Comparison of ENCODE assay signal across 8 cellular contexts in the genomic region with DNA sequence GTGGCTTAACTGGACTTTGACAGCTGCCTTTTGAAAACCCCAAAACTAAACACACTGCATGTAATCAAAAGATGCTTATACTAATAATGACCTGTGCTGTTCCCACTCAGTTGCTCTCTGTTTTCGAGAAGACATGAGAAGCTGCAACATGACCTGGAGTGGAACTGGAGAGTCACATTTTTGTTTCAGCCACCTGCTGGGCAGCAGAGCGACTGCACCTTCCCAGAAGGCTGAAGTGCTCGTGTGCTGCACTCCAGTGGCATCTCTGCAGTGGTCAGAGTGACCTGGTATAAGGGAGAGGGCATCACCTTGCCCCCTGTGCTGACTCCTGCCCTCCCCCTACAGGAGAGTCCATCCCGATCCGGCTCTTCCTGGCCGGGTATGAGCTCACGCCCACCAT. TPM values are rescaled to one million over a fixed set of nuclear protein-coding genes. Genes with fewer than 3 reads are reported as not detected.
DNase-seq lines count a peak whose midpoint lies in the region; ATAC-seq and TF ChIP-seq lines count a peak whose summit lies in the region.

No MANE protein-coding gene starts in this region.

- no peaks in the 10 kb centered on the region for H3K27me3 ChIP-seq in BJ (ENCODE audit: control insufficient read depth, insufficient read depth, low read length)

- no peak for DNase-seq in BJ (ENCODE audit: low read depth)
- peak; percentile 28 for DNase-seq in UCSD-AML1 (lab: John Stamatoyannopoulos, UW; ENCODE audit: unreplicated experiment)
- DNase-seq in hepatic stellate cell (ENCODE audit: low spot score): peak; percentile 50
- no peak for DNase-seq in GDM1 (lab: John Stamatoyannopoulos, UW)
- no peak for DNase-seq in NCI-H2081 treated with DMSO at 0.1 percent for 48 hours (lab: John Stamatoyannopoulos, UW)
- no peak for DNase-seq in NCI-H774 (lab: John Stamatoyannopoulos, UW)

- no peak overlapping the region for H3K4me3 ChIP-seq in BJ (ENCODE audit: low read depth, low read length)

- peak; percentile 45 for TF ChIP-seq CTCF in BJ (IDR thresholded peaks at IDR 0.05; ENCODE audit: insufficient read depth, low read depth, low read length)

- peaks cover 27% of the 10 kb centered on the region for H3K36me3 ChIP-seq in BJ (ENCODE audit: control insufficient read depth, insufficient read depth, low read length)

- CTCF ChIA-PET in BJ (lab: Yijun Ruan, JAX): interaction anchor here (0.8 to 2.6 kb wide), 11 partner anchors 9 to 317 kb away, joined by 3 to 11 read pairs (median 3); partner anchors contain the start of genes ACAD8, NCAPD3, THYN1 and VPS26B

- ATAC-seq in GM18867 (IDR thresholded peaks at IDR 0.05; ENCODE audit: unreplicated experiment) (peak; percentile 86), HG03103 (IDR thresholded peaks at IDR 0.05; ENCODE audit: low read depth, unreplicated experiment) (peak; percentile 93)

- POLR2A ChIA-PET in BJ (lab: Charles Lee): no interaction called here

RNA-seq across cellular contexts. Expression of gene THYN1, which starts 8.6 kb away (rescaled TPM):
- polyA plus RNA-seq in BJ (2011; rRNA removed): 38.2 and 57.4 TPM in 2 replicates
- polyA minus RNA-seq in BJ (2011; rRNA and poly(A)+ RNA removed): 17.1 and 27.8 TPM in 2 replicates

RNA-seq across cellular contexts. Expression of gene ACAD8, which starts 8.8 kb away (rescaled TPM):
- polyA plus RNA-seq in BJ (2011; rRNA removed): 17.4 and 19.4 TPM in 2 replicates
- polyA minus RNA-seq in BJ (2011; rRNA and poly(A)+ RNA removed): 7.4 and 10.5 TPM in 2 replicates

RNA-seq across cellular contexts. Expression of gene VPS26B, which starts 20.1 kb away (rescaled TPM):
- polyA plus RNA-seq in BJ (2011; rRNA removed): 44.6 and 48.8 TPM in 2 replicates
- 34.5 and 45.9 TPM in 2 replicates for polyA minus RNA-seq in BJ (2011; rRNA and poly(A)+ RNA removed)

RNA-seq across cellular contexts. Expression of gene NCAPD3, which starts 20.8 kb away (rescaled TPM):
- polyA plus RNA-seq in BJ (2011; rRNA removed): 17.6 and 18.1 TPM in 2 replicates
- polyA minus RNA-seq in BJ (2011; rRNA and poly(A)+ RNA removed): 15.0 and 23.3 TPM in 2 replicates

RNA-seq across cellular contexts. Expression of gene GLB1L3, which starts 31.6 kb away (rescaled TPM):
- polyA plus RNA-seq in BJ (2011; rRNA removed): not detected in 2 replicates
- not detected in 2 replicates for polyA minus RNA-seq in BJ (2011; rRNA and poly(A)+ RNA removed)

Comparison
In these comparisons a context has a peak if more than half of its experiments do, and no peak if none do; other contexts are left out.
1. DNase-seq: peak in UCSD-AML1 (single experiment) and hepatic stellate cell (single experiment); none in BJ (single experiment), GDM1 (single experiment), NCI-H2081 treated with DMSO at 0.1 percent for 48 hours (single experiment) and NCI-H774 (single experiment).